18 cellular contexts compared by ENCODE assay signal in the genomic region with DNA sequence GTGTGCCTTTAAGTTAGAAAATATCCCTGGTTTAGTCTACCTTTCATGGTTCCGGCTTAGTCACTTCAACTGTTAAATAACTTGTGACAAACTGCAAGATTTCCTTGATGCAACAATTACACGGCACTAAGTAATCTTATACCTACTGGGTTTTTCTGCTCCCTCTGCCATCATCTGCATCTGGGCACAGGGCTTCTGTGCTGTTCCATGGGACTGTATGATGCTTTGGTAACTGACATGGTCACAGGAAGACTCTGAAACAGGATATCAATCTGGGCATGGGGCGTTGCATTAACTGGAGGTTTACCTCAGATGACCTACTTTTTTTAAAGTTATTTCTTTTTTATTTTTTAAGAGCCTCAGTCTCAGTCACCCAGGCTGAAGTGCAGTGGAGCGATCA.
A peak's percentile ranks its signal among the peaks of the same experiment; 100 is the strongest.
DNase-seq lines count a peak whose midpoint lies in the region; ATAC-seq, FAIRE-seq and TF ChIP-seq lines count a peak whose summit lies in the region.
"Had no signal": no experiment of that assay in that cellular context is flagged by ENCODE, and none has a peak within 500 bp of the region (broad histone marks: within the 10 kb centered on the region; RNA-seq: fewer than 3 reads in every experiment).

No MANE protein-coding gene starts in this region.

- H3K9me3 ChIP-seq in BLaER1, result no peaks in the 10 kb centered on the region; the same call in 1 of the 2 replicates
- H3K9me3 ChIP-seq in Karpas-422 (ENCODE audit: low read length), result no peaks in the 10 kb centered on the region
- no peaks in the 10 kb centered on the region for H3K9me3 ChIP-seq in astrocyte (ENCODE audit: insufficient read depth, low read depth, low read length)
- no peaks in the 10 kb centered on the region for H3K9me3 ChIP-seq in HepG2 (ENCODE audit: low read length)
- H3K9me3 ChIP-seq: HAP-1 had no signal

- no peak for TF ChIP-seq CTCF in astrocyte (IDR thresholded peaks at IDR 0.05; ENCODE audit: insufficient read depth, low read depth, low read length)
- TF ChIP-seq CTCF in HepG2 (CRISPR knock-in tag; IDR thresholded peaks at IDR 0.05), result no peak

- FAIRE-seq in astrocyte (lab: Jason Lieb, UNC) (no peak), HepG2 (lab: Jason Lieb, UNC) (no peak)
- FAIRE-seq: D721Med, H1 had no signal

- H4K20me1 ChIP-seq in BLaER1 (no peaks in the 10 kb centered on the region), Karpas-422 (ENCODE audit: insufficient read depth, low read depth, low read length) (no peaks in the 10 kb centered on the region), astrocyte (ENCODE audit: insufficient read depth, low read length) (no peaks in the 10 kb centered on the region), HepG2 (ENCODE audit: insufficient read depth, low read length) (no peaks in the 10 kb centered on the region)

- H3K36me3 Mint-ChIP-seq in astrocyte (ENCODE audit: low read depth, unreplicated experiment) (peaks cover 2% of the 10 kb centered on the region), immature natural killer cell (peaks cover 0 to 5% (median 0%) of the 10 kb centered on the region in 3 donors)
- H3K36me3 Mint-ChIP-seq: CD4-positive, alpha-beta memory T cell had no signal

- H3K4me3 ChIP-seq in BLaER1, result no peak overlapping the region
- no peak overlapping the region for H3K4me3 ChIP-seq in Karpas-422 (ENCODE audit: low read length)
- no peak overlapping the region for H3K4me3 ChIP-seq in astrocyte (ENCODE audit: insufficient read depth, low read depth, low read length)
- no peak overlapping the region for H3K4me3 ChIP-seq in HepG2 (replicated peaks in 1 of 3; ENCODE audit: insufficient read depth in 1 of 3, low read depth in 2 of 3, low read length in 3 of 3)
- H3K4me3 ChIP-seq: HAP-1 had no signal

- H3K27me3 ChIP-seq in BLaER1 (peaks cover 8% of the 10 kb centered on the region; the same call in 1 of the 2 replicates), Karpas-422 (ENCODE audit: low read length) (no peaks in the 10 kb centered on the region), astrocyte (ENCODE audit: insufficient read depth, low read length) (no peaks in the 10 kb centered on the region), HepG2 (ENCODE audit: control insufficient read depth in 1 of 2, insufficient read depth in 2 of 2, low read length in 2 of 2) (no peaks in the 10 kb centered on the region; a peak in 1 of 5 replicates)

- H3K27me3 Mint-ChIP-seq in astrocyte (ENCODE audit: low read depth, unreplicated experiment) (no peaks in the 10 kb centered on the region), immature natural killer cell (ENCODE audit: low read depth in 3 of 3) (peaks cover 0 to 10% (median 3%) of the 10 kb centered on the region in 3 donors)
- H3K27me3 Mint-ChIP-seq: CD4-positive, alpha-beta memory T cell had no signal

- 11% methylated on average over 4 of the region's 4 CpGs for WGBS in HepG2 (ENCODE audit: low lambda C conversion rate)

- ATAC-seq in HepG2 (no peak), HG02763 (IDR thresholded peaks at IDR 0.05; ENCODE audit: unreplicated experiment) (no peak)
- ATAC-seq in stimulated activated naive CD8-positive, alpha-beta T cell treated with anti-CD3 and anti-CD28 coated beads, Interleukin-15, Interleukin-2, amounts not matched to agents 100 U/mL and 50 U/mL, for 24 hours, result no peak

- H2AFZ ChIP-seq in Karpas-422 (ENCODE audit: low read length) (no peak overlapping the region), astrocyte (ENCODE audit: low read depth, low read length) (no peak overlapping the region), HepG2 (ENCODE audit: low read length) (no peak overlapping the region)

- H3K36me3 ChIP-seq in BLaER1 (no peaks in the 10 kb centered on the region), Karpas-422 (ENCODE audit: insufficient read depth, low read length) (no peaks in the 10 kb centered on the region), astrocyte (ENCODE audit: insufficient read depth, low read length) (no peaks in the 10 kb centered on the region), HepG2 (replicated peaks in 1 of 2; ENCODE audit: control insufficient read depth in 1 of 2, insufficient read depth in 2 of 2, low read length in 2 of 2) (no peaks in the 10 kb centered on the region)
- H3K36me3 ChIP-seq: HAP-1 had no signal

- BruUV-seq in HepG2 (replicated peaks; lab: Mats Ljungman, UMichigan), result no TSS peak

- H3K27ac ChIP-seq in BLaER1 (no peak overlapping the region), Karpas-422 (ENCODE audit: low read length) (no peak overlapping the region), astrocyte (ENCODE audit: low read depth, low read length) (no peak overlapping the region), HepG2 (ENCODE audit: extremely low read length, insufficient read depth, low read length) (no peak overlapping the region)
- H3K27ac ChIP-seq: C4-2B, HL-60 had no signal

- H3K9me2 ChIP-seq in Karpas-422 (replicated peaks; ENCODE audit: insufficient read depth, low read length), result no peaks in the 10 kb centered on the region; the same call in 1 of the 2 replicates

- intact Hi-C loops in HepG2 (cut with micrococcal nuclease; ENCODE audit: unreplicated experiment), result no loop called here

- H3K27ac Mint-ChIP-seq in astrocyte (ENCODE audit: unreplicated experiment) (no peak overlapping the region), immature natural killer cell (peak overlapping the region; percentile 78 to 91 (median 82))

- H3K9me3 Mint-ChIP-seq in astrocyte (ENCODE audit: unreplicated experiment), result peaks cover 3% of the 10 kb centered on the region
- peaks cover 0 to 5% (median 2%) of the 10 kb centered on the region in 6 donors for H3K9me3 Mint-ChIP-seq in immature natural killer cell

- H3K9ac ChIP-seq in BLaER1 (no peak overlapping the region), Karpas-422 (ENCODE audit: low read length) (no peak overlapping the region), astrocyte (ENCODE audit: low read length) (no peak overlapping the region), HepG2 (ENCODE audit: insufficient read depth, low read depth, low read length) (no peak overlapping the region)

- DNase-seq in Karpas-422, result peak; percentile 32
- DNase-seq in astrocyte (ENCODE audit: low read depth), result peak; percentile 25
- peak; percentile 22 to 37 (median 31) for DNase-seq in immature natural killer cell
- DNase-seq in amniotic stem cell (lab: John Stamatoyannopoulos, UW), result no peak
- DNase-seq in HepG2 (ENCODE audit: low spot score), result no peak
- no peak for DNase-seq in stimulated activated naive CD8-positive, alpha-beta T cell treated with anti-CD3 and anti-CD28 coated beads, Interleukin-15, Interleukin-2, amounts not matched to agents 100 U/mL and 50 U/mL, for 24 hours
- DNase-seq: ACHN, COR-L47, DMS53, GF-D8 had no signal

- H3K4me2 ChIP-seq in BLaER1 (peak overlapping the region; percentile 55), Karpas-422 (ENCODE audit: low read depth, low read length, poor library complexity, severe bottlenecking) (no peak overlapping the region), astrocyte (ENCODE audit: low read length) (no peak overlapping the region), HepG2 (ENCODE audit: low read depth, low read length) (no peak overlapping the region)

- no peak for TF ChIP-seq RAD21 in HepG2 (CRISPR knock-in tag; IDR thresholded peaks at IDR 0.05)

- CTCF ChIA-PET in HepG2 (lab: Yijun Ruan, JAX; ENCODE audit: low intra/inter-chr PET ratio, low total read pairs), result no interaction called here

- peaks cover 40% of the 10 kb centered on the region for H3K4me1 ChIP-seq in BLaER1
- H3K4me1 ChIP-seq in Karpas-422 (ENCODE audit: low read length), result no peaks in the 10 kb centered on the region
- peaks cover 9% of the 10 kb centered on the region for H3K4me1 ChIP-seq in astrocyte (ENCODE audit: insufficient read depth, low read length)
- H3K4me1 ChIP-seq in HepG2 (ENCODE audit: insufficient read depth, low read length), result no peaks in the 10 kb centered on the region
- H3K4me1 ChIP-seq: HAP-1 had no signal

- in situ Hi-C loops in HepG2 (cut with HindIII; ENCODE audit: extremely low pct_ligation_motif_present, low pct_unique_long_range_greater_than_20kb), result no loop called here

- no peak for TF ChIP-seq EP300 in HepG2 (IDR thresholded peaks at IDR 0.05; ENCODE audit: low read depth in 2 of 2, low read length in 2 of 2)
- no peak for TF ChIP-seq EP300 in HepG2 (CRISPR knock-in tag; IDR thresholded peaks at IDR 0.05; ENCODE audit: borderline replicate concordance)

- H3K4me1 Mint-ChIP-seq in astrocyte (ENCODE audit: low read depth, unreplicated experiment) (peaks cover 18% of the 10 kb centered on the region), immature natural killer cell (peaks cover 55 to 59% of the 10 kb centered on the region in 2 donors)
- H3K4me1 Mint-ChIP-seq: CD4-positive, alpha-beta memory T cell had no signal

- H3K79me2 ChIP-seq in Karpas-422 (ENCODE audit: low read length), result no peaks in the 10 kb centered on the region
- no peaks in the 10 kb centered on the region for H3K79me2 ChIP-seq in astrocyte (ENCODE audit: insufficient read depth, low read length)
- no peaks in the 10 kb centered on the region for H3K79me2 ChIP-seq in HepG2 (ENCODE audit: insufficient read depth, low read length)

- no peak for TF ChIP-seq POLR2A in HepG2 (IDR thresholded peaks at IDR 0.05; ENCODE audit: insufficient read depth in 1 of 2, low read depth in 2 of 2, low read length in 2 of 2)

- H3K4me3 Mint-ChIP-seq in astrocyte (ENCODE audit: unreplicated experiment) (no peak overlapping the region), immature natural killer cell (peak overlapping the region; percentile 64 to 87 (median 79))

- POLR2A ChIA-PET in HepG2 (lab: Yijun Ruan, JAX), result no interaction called here

TF ChIP-seq in HepG2, 621 proteins besides CTCF, POLR2A, EP300 and RAD21:
- TF ChIP-seq NONO (IDR thresholded peaks at IDR 0.05) (no peak), NONO (CRISPR knock-in tag; conservative IDR thresholded peaks at IDR 0.05) (no peak), HOXA7 (CRISPR knock-in tag; IDR thresholded peaks at IDR 0.05) (no peak)

Comparison
In these comparisons a context has a peak if more than half of its experiments do, and no peak if none do; other contexts are left out.
1. DNase-seq: peak in Karpas-422 (single experiment), astrocyte (single experiment) and immature natural killer cell (3 of 3); none in amniotic stem cell (single experiment), HepG2 (single experiment) and stimulated activated naive CD8-positive, alpha-beta T cell treated with anti-CD3 and anti-CD28 coated beads, Interleukin-15, Interleukin-2, amounts not matched to agents 100 U/mL and 50 U/mL, for 24 hours (single experiment).